In the genomic region with DNA sequence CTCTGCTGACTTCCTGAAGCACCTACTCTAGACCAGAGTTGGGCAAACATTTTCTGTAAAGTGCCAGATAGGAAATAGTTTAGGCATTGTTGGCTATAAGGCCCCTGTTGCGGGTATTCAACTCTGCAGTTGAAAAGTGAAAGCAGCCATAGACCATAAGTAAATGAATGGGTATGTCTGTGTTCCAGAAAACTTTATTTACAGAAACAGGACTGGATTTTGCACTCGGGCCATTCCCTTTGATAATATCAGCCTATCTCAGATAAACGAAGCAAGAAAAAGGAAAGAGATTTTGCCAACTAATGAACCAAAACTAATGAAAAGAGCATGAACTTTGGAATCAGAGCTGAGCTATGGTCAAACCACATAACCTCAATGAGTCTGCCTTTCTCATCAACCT, we compare ENCODE assay signal across 28 cellular contexts.
A peak's percentile ranks its signal among the peaks of the same experiment; 100 is the strongest.
DNase-seq lines count a peak whose midpoint lies in the region; ATAC-seq, FAIRE-seq and TF ChIP-seq lines count a peak whose summit lies in the region.
"Had no signal": no experiment of that assay in that cellular context is flagged by ENCODE, and none has a peak within 500 bp of the region (broad histone marks: within the 10 kb centered on the region; RNA-seq: fewer than 3 reads in every experiment).

No MANE protein-coding gene starts in this region.

- FAIRE-seq in astrocyte (lab: Jason Lieb, UNC), result no peak
- FAIRE-seq in GM12892 (lab: Jason Lieb, UNC), result no peak
- FAIRE-seq: A204.1, GM18507, H54 had no signal

- H3K56ac ChIP-seq in H9 (ENCODE audit: insufficient read length, low read depth, low read length), result no peak overlapping the region

- no peaks in the 10 kb centered on the region for H3K9me2 ChIP-seq in Karpas-422 (replicated peaks; ENCODE audit: insufficient read depth, low read length)

- no peak overlapping the region for H2AFZ ChIP-seq in H9 (ENCODE audit: low read length)
- H2AFZ ChIP-seq in astrocyte (ENCODE audit: low read depth, low read length), result no peak overlapping the region
- no peak overlapping the region for H2AFZ ChIP-seq in Karpas-422 (ENCODE audit: low read length)

- H3K4me3 Mint-ChIP-seq in H9 (no peak overlapping the region), astrocyte (ENCODE audit: unreplicated experiment) (no peak overlapping the region), natural killer cell (no peak overlapping the region)
- H3K4me3 Mint-ChIP-seq: CD4-positive, CD25-positive, alpha-beta regulatory T cell had no signal

- H3K36me3 ChIP-seq in astrocyte (ENCODE audit: insufficient read depth, low read length), result peaks cover 18% of the 10 kb centered on the region
- no peaks in the 10 kb centered on the region for H3K36me3 ChIP-seq in tibial artery
- H3K36me3 ChIP-seq in Karpas-422 (ENCODE audit: insufficient read depth, low read length), result no peaks in the 10 kb centered on the region
- H3K36me3 ChIP-seq: BLaER1, Peyer's patch had no signal

- H4K20me1 ChIP-seq in H9 (ENCODE audit: control insufficient read depth, insufficient read depth, insufficient read length), result no peaks in the 10 kb centered on the region
- H4K20me1 ChIP-seq in astrocyte (ENCODE audit: insufficient read depth, low read length), result peaks cover 18% of the 10 kb centered on the region
- H4K20me1 ChIP-seq in Karpas-422 (ENCODE audit: insufficient read depth, low read depth, low read length), result no peaks in the 10 kb centered on the region
- H4K20me1 ChIP-seq: BLaER1 had no signal

- no peak overlapping the region for H3K4me3 ChIP-seq in astrocyte (ENCODE audit: insufficient read depth, low read depth, low read length)
- no peak overlapping the region for H3K4me3 ChIP-seq in tibial artery
- H3K4me3 ChIP-seq in Karpas-422 (ENCODE audit: low read length), result no peak overlapping the region
- H3K4me3 ChIP-seq: BLaER1, Peyer's patch had no signal

- no peak overlapping the region for H2BK15ac ChIP-seq in H9 (ENCODE audit: low read depth, low read length)

- intact Hi-C loops in natural killer cell (cut with micrococcal nuclease), result no loop called here
- intact Hi-C loops in tibial artery (cut with DNase I; ENCODE audit: low total_unique reads), result no loop called here

- H3K9me3 ChIP-seq in H9 (ENCODE audit: control insufficient read depth, low read depth, low read length) (peaks cover 8% of the 10 kb centered on the region), astrocyte (ENCODE audit: insufficient read depth, low read depth, low read length) (no peaks in the 10 kb centered on the region), tibial artery (no peaks in the 10 kb centered on the region), Karpas-422 (ENCODE audit: low read length) (no peaks in the 10 kb centered on the region)
- H3K9me3 ChIP-seq: BLaER1, Peyer's patch had no signal

- H3K27ac ChIP-seq in H9 (ENCODE audit: insufficient read length, low read depth, low read length) (no peak overlapping the region), astrocyte (ENCODE audit: low read depth, low read length) (no peak overlapping the region), tibial artery (no peak overlapping the region), Karpas-422 (ENCODE audit: low read length) (no peak overlapping the region)
- H3K27ac ChIP-seq: BLaER1, Peyer's patch had no signal

- no peak overlapping the region for H4K5ac ChIP-seq in H9 (ENCODE audit: insufficient read length, low read depth, low read length)

- TF ChIP-seq CTCF in H9 (conservative IDR thresholded peaks at IDR 0.05) (no peak), astrocyte (IDR thresholded peaks at IDR 0.05; ENCODE audit: insufficient read depth, low read depth, low read length) (no peak), natural killer cell (IDR thresholded peaks at IDR 0.05) (no peak), tibial artery (IDR thresholded peaks at IDR 0.05) (no peak)

- no peak overlapping the region for H2AK5ac ChIP-seq in H9 (ENCODE audit: insufficient read length, low read length)

- H4K91ac ChIP-seq in H9 (ENCODE audit: insufficient read length, low read depth, low read length), result no peak overlapping the region

- H3K79me2 ChIP-seq in H9 (ENCODE audit: insufficient read depth, low read length), result no peaks in the 10 kb centered on the region
- no peaks in the 10 kb centered on the region for H3K79me2 ChIP-seq in astrocyte (ENCODE audit: insufficient read depth, low read length)
- no peaks in the 10 kb centered on the region for H3K79me2 ChIP-seq in Karpas-422 (ENCODE audit: low read length)

- no peak overlapping the region for H4K8ac ChIP-seq in H9 (replicated peaks; ENCODE audit: insufficient read length, low read depth, low read length)

- H3K36me3 Mint-ChIP-seq in H9 (ENCODE audit: insufficient read depth in 1 of 3, low read depth in 3 of 3), result peaks cover 5 to 10% (median 7%) of the 10 kb centered on the region in 3 experiments
- peaks cover 5% of the 10 kb centered on the region for H3K36me3 Mint-ChIP-seq in astrocyte (ENCODE audit: low read depth, unreplicated experiment)
- no peaks in the 10 kb centered on the region for H3K36me3 Mint-ChIP-seq in natural killer cell
- H3K36me3 Mint-ChIP-seq: CD4-positive, CD25-positive, alpha-beta regulatory T cell had no signal

- no peaks in the 10 kb centered on the region for H3K79me1 ChIP-seq in H9 (ENCODE audit: insufficient read depth, low read depth, low read length, poor library complexity, severe bottlenecking)

- no peaks in the 10 kb centered on the region for H3K23me2 ChIP-seq in H9 (ENCODE audit: insufficient read length, low read depth, low read length, poor library complexity, severe bottlenecking)

- no peak overlapping the region for H3K18ac ChIP-seq in H9 (ENCODE audit: insufficient read length, low read depth, low read length)

- no peaks in the 10 kb centered on the region for H3K4me1 Mint-ChIP-seq in H9
- no peaks in the 10 kb centered on the region for H3K4me1 Mint-ChIP-seq in astrocyte (ENCODE audit: low read depth, unreplicated experiment)
- no peaks in the 10 kb centered on the region for H3K4me1 Mint-ChIP-seq in natural killer cell
- H3K4me1 Mint-ChIP-seq: CD4-positive, CD25-positive, alpha-beta regulatory T cell had no signal

- no peak overlapping the region for H2BK5ac ChIP-seq in H9 (ENCODE audit: insufficient read length, low read length)

- H3K9me3 Mint-ChIP-seq in H9 (peaks cover 11 to 14% of the 10 kb centered on the region in 2 experiments), astrocyte (ENCODE audit: unreplicated experiment) (peaks cover 4% of the 10 kb centered on the region), natural killer cell (no peaks in the 10 kb centered on the region)

- no peaks in the 10 kb centered on the region for H3K4me1 ChIP-seq in H9 (ENCODE audit: insufficient read depth, low read length)
- H3K4me1 ChIP-seq in astrocyte (ENCODE audit: insufficient read depth, low read length), result no peaks in the 10 kb centered on the region
- peaks cover 0 to 5% (median 0%) of the 10 kb centered on the region in 4 donors for H3K4me1 ChIP-seq in tibial artery
- H3K4me1 ChIP-seq in Karpas-422 (ENCODE audit: low read length), result no peaks in the 10 kb centered on the region
- H3K4me1 ChIP-seq: BLaER1, Peyer's patch had no signal

- H3K4me2 ChIP-seq in H9 (ENCODE audit: insufficient read depth, insufficient read length, low read length) (no peak overlapping the region), astrocyte (ENCODE audit: low read length) (no peak overlapping the region), Karpas-422 (ENCODE audit: low read depth, low read length, poor library complexity, severe bottlenecking) (no peak overlapping the region)
- H3K4me2 ChIP-seq: BLaER1 had no signal

- H3T11ph ChIP-seq in H9 (ENCODE audit: low read length), result no peak overlapping the region

- H2BK12ac ChIP-seq in H9 (ENCODE audit: insufficient read length, low read depth, low read length), result no peak overlapping the region

- H3K27me3 Mint-ChIP-seq in H9 (ENCODE audit: low read depth) (no peaks in the 10 kb centered on the region), astrocyte (ENCODE audit: low read depth, unreplicated experiment) (no peaks in the 10 kb centered on the region), natural killer cell (ENCODE audit: low read depth in 2 of 2) (peaks cover 3 to 4% of the 10 kb centered on the region in 2 donors)

- no peaks in the 10 kb centered on the region for H3K27me3 ChIP-seq in H9 (ENCODE audit: insufficient read depth, low read length)
- no peaks in the 10 kb centered on the region for H3K27me3 ChIP-seq in astrocyte (ENCODE audit: insufficient read depth, low read length)
- H3K27me3 ChIP-seq in tibial artery, result no peaks in the 10 kb centered on the region
- H3K27me3 ChIP-seq in Karpas-422 (ENCODE audit: low read length), result no peaks in the 10 kb centered on the region
- H3K27me3 ChIP-seq: BLaER1, Peyer's patch had no signal

- H3K27ac Mint-ChIP-seq in H9 (no peak overlapping the region), astrocyte (ENCODE audit: unreplicated experiment) (no peak overlapping the region), natural killer cell (no peak overlapping the region)
- H3K27ac Mint-ChIP-seq: CD4-positive, CD25-positive, alpha-beta regulatory T cell had no signal

- DNase-seq in H9 (no peak), astrocyte (ENCODE audit: low read depth) (peak; percentile 14), left lobe of liver (ENCODE audit: low spot score) (no peak), renal cortical epithelial cell (ENCODE audit: low read depth) (peak; percentile 35), natural killer cell (no peak), GM12892 (ENCODE audit: insufficient read length) (no peak), tibial artery (no peak), Karpas-422 (no peak)
- DNase-seq: CD4-positive, CD25-positive, alpha-beta regulatory T cell; COR-L47; DMS 273 treated with DMSO at 0.1 percent for 48 hours; DMS79 treated with DMSO at 0.1 percent for 48 hours; GF-D8; Kasumi-1; NCI-H1092 treated with DMSO at 0.1 percent for 48 hours; NCI-H1436; NCI-H187; NCI-H2081 treated with DMSO at 0.1 percent for 48 hours; NCI-H2171; NCI-H226; NCI-H510A; OCI-M1; Peyer's patch; SIG-M5 had no signal

- H2BK20ac ChIP-seq in H9 (ENCODE audit: low read depth, low read length, poor library complexity, severe bottlenecking), result peak overlapping the region; percentile 64

- H3K4ac ChIP-seq in H9 (ENCODE audit: low read depth, low read length), result no peak overlapping the region

- H3K9ac ChIP-seq in H9 (ENCODE audit: extremely low read depth, insufficient read length, low read length) (no peak overlapping the region), astrocyte (ENCODE audit: low read length) (no peak overlapping the region), Karpas-422 (ENCODE audit: low read length) (no peak overlapping the region)
- H3K9ac ChIP-seq: BLaER1 had no signal

- no peak overlapping the region for H3K14ac ChIP-seq in H9 (ENCODE audit: insufficient read depth, low read length)

- TF ChIP-seq POLR2A in GM12892 (IDR thresholded peaks at IDR 0.05; ENCODE audit: low read depth, low read length), result no peak

- no CpG with 5 or more reads among the region's 3 CpGs for WGBS in H9 (ENCODE audit: extremely low coverage, insufficient read length, low lambda C conversion rate)

- ATAC-seq in left lobe of liver (peak; percentile 26), natural killer cell (no peak)

- no peak overlapping the region for H2BK120ac ChIP-seq in H9 (ENCODE audit: low read depth, low read length, poor library complexity, severe bottlenecking)

- H3K23ac ChIP-seq in H9 (ENCODE audit: insufficient read length, low read depth, low read length), result no peak overlapping the region

Comparison
In these comparisons a context has a peak if more than half of its experiments do, and no peak if none do; other contexts are left out.
1. DNase-seq: peak in astrocyte (single experiment) and renal cortical epithelial cell (single experiment); none in H9 (single experiment), left lobe of liver (single experiment), natural killer cell (single experiment), GM12892 (single experiment), tibial artery (0 of 2) and Karpas-422 (single experiment).